19 cellular contexts compared by ENCODE assay signal in the genomic region with DNA sequence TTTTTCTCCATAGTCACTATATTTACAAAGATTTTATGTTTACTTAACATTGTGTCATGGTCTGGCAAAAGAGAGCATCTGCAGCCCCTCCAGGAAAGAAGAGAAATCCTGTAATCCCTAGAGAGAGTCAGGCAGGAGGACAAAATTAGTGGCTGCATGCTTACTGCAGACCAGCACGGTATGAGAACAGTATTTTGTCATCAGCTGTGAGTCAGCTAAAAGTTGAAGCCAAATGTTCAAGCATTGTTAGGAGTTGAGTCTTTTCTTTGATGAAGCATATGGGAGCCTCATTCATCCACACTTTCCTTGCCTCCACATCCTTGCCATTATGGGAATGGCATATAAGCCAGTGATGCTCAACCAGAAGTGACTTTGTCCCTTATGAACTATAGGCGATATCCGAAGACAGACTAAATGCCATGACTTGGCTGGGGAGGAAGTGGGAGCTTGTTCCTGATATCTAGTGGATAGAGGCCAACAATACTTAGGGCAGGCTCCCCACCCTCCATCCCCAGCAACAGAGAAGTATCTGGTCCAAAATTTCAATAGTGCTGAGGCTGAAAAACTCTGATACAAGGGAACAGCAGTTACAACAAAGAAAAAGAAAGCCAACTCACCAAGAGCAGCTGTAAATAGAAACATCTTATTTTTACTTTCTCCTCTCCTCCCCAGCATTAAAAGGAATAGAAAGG.
DNase-seq lines count a peak whose midpoint lies in the region; ATAC-seq, FAIRE-seq and TF ChIP-seq lines count a peak whose summit lies in the region.
"Had no signal": no experiment of that assay in that cellular context is flagged by ENCODE, and none has a peak within 500 bp of the region (broad histone marks: within the 10 kb centered on the region; RNA-seq: fewer than 3 reads in every experiment).

No MANE protein-coding gene starts in this region.

- H2AFZ ChIP-seq in PC-3 (ENCODE audit: low read length) (no peak overlapping the region), keratinocyte (ENCODE audit: control insufficient read depth, low read length) (peak overlapping the region; percentile 6)

- peaks cover 6% of the 10 kb centered on the region for H3K9me3 Mint-ChIP-seq in stimulated activated effector memory CD8-positive, alpha-beta T cell treated with anti-CD3 and anti-CD28 coated beads, Interleukin-12 subunit alpha, Interleukin-12 subunit beta, amount 100 ng/mL, for 72 hours
- H3K9me3 Mint-ChIP-seq: HFFc6 had no signal

- no peaks in the 10 kb centered on the region for H3K36me3 Mint-ChIP-seq in stimulated activated effector memory CD8-positive, alpha-beta T cell treated with anti-CD3 and anti-CD28 coated beads, Interleukin-12 subunit alpha, Interleukin-12 subunit beta, amount 100 ng/mL, for 72 hours
- H3K36me3 Mint-ChIP-seq: activated naive CD8-positive, alpha-beta T cell treated with anti-CD3 and anti-CD28 coated beads for 36 hours had no signal

- no peaks in the 10 kb centered on the region for H3K36me3 ChIP-seq in PC-3 (ENCODE audit: low read depth, low read length)
- no peaks in the 10 kb centered on the region for H3K36me3 ChIP-seq in keratinocyte (ENCODE audit: control insufficient read depth in 2 of 2, extremely low read depth in 1 of 2, insufficient read depth in 2 of 2, low read length in 2 of 2)
- H3K36me3 ChIP-seq: ovary, spleen, upper lobe of left lung had no signal

- no peaks in the 10 kb centered on the region for H3F3A ChIP-seq in PC-3 (ENCODE audit: low read length, unreplicated experiment)

- H3K4me3 ChIP-seq in A549: no peak overlapping the region
- H3K4me3 ChIP-seq in PC-3 (ENCODE audit: low read length): no peak overlapping the region
- no peak overlapping the region for H3K4me3 ChIP-seq in keratinocyte (ENCODE audit: control insufficient read depth in 2 of 3, extremely low read depth in 1 of 3, insufficient read depth in 2 of 3, low read depth in 1 of 3, low read length in 3 of 3)
- H3K4me3 ChIP-seq: ovary, spleen, upper lobe of left lung had no signal

- peaks cover 12% of the 10 kb centered on the region for H3K9me3 ChIP-seq in A549
- H3K9me3 ChIP-seq in PC-3 (ENCODE audit: low read length): 0 out of 2 replicates have a peak, but pooled peaks cover 7% of the 10 kb centered on the region
- no peaks in the 10 kb centered on the region for H3K9me3 ChIP-seq in keratinocyte (ENCODE audit: control insufficient read depth, low read depth, low read length)
- H3K9me3 ChIP-seq: ovary, upper lobe of left lung had no signal

- no TSS peak for BruUV-seq in PC-3 (replicated peaks; lab: Mats Ljungman, UMichigan)

- TF ChIP-seq RAD21 in A549 (conservative IDR thresholded peaks at IDR 0.05 in 1 of 2, IDR thresholded peaks at IDR 0.05 in 1 of 2): peak in 1 of 2 experiments; percentile 28; a peak in 1 of 5 replicates

- TF ChIP-seq EP300 in A549 (IDR thresholded peaks at IDR 0.05): no peak; a peak in 2 of 5 replicates

- DNase-seq in A549 (ENCODE audit: low read depth in 1 of 2, low spot score in 1 of 2) (peak in 1 of 2 experiments; percentile 63), PC-3 (peak; percentile 35), epithelial cell of prostate (ENCODE audit: low read depth, low spot score) (peak; percentile 40), keratinocyte (ENCODE audit: low read depth, low spot score) (no peak), SIG-M5 treated with dmso at 0.1 percent for 504 hours (lab: John Stamatoyannopoulos, UW; ENCODE audit: unreplicated experiment) (no peak)
- no peak for DNase-seq in activated CD8-positive, alpha-beta memory T cell treated with anti-CD3 and anti-CD28 coated beads for 24 hours
- DNase-seq in activated CD4-positive, alpha-beta T cell treated with anti-CD3 and anti-CD28 coated beads for 4 hours: no peak
- DNase-seq in stimulated activated effector memory CD8-positive, alpha-beta T cell treated with anti-CD3 and anti-CD28 coated beads, Interleukin-12 subunit alpha, Interleukin-12 subunit beta, amount 100 ng/mL, for 72 hours (ENCODE audit: low spot score in 2 of 2): no peak
- DNase-seq: activated CD4-positive, alpha-beta T cell treated with anti-CD3 and anti-CD28 coated beads, Interleukin-2, amount 50 U/mL, for 4 hours; activated naive CD8-positive, alpha-beta T cell treated with anti-CD3 and anti-CD28 coated beads for 36 hours; activated T-cell treated with anti-CD3 and anti-CD28 coated beads, Interleukin-2, amount 50 U/mL, for 72 hours; HFFc6; NCI-H1105 treated with DMSO at 0.1 percent for 48 hours; NCI-H446; ovary; spleen; stimulated activated naive CD4-positive, alpha-beta T cell; upper lobe of left lung had no signal

- ATAC-seq in A549 (peak; percentile 84 to 88), PC-3 (no peak)
- ATAC-seq in stimulated activated effector memory CD8-positive, alpha-beta T cell treated with anti-CD3 and anti-CD28 coated beads, Interleukin-12 subunit alpha, Interleukin-12 subunit beta, amount 100 ng/mL, for 72 hours: no peak
- ATAC-seq: activated T-cell treated with anti-CD3 and anti-CD28 coated beads, Interleukin-2, amount 50 U/mL, for 72 hours had no signal

- H4K20me1 ChIP-seq in PC-3 (ENCODE audit: low read length) (no peaks in the 10 kb centered on the region), keratinocyte (ENCODE audit: control insufficient read depth, extremely low read depth, insufficient read depth, low read length) (no peaks in the 10 kb centered on the region)

- no peak overlapping the region for H3K4me3 Mint-ChIP-seq in stimulated activated effector memory CD8-positive, alpha-beta T cell treated with anti-CD3 and anti-CD28 coated beads, Interleukin-12 subunit alpha, Interleukin-12 subunit beta, amount 100 ng/mL, for 72 hours
- H3K4me3 Mint-ChIP-seq: activated naive CD8-positive, alpha-beta T cell treated with anti-CD3 and anti-CD28 coated beads for 36 hours; activated T-cell treated with anti-CD3 and anti-CD28 coated beads, Interleukin-2, amount 50 U/mL, for 72 hours; HFFc6 had no signal

- 61% methylated on average over 3 of the region's 3 CpGs for WGBS in A549 (ENCODE audit: missing lambda C conversion rate)

- no peak overlapping the region for H3K27ac Mint-ChIP-seq in stimulated activated effector memory CD8-positive, alpha-beta T cell treated with anti-CD3 and anti-CD28 coated beads, Interleukin-12 subunit alpha, Interleukin-12 subunit beta, amount 100 ng/mL, for 72 hours
- H3K27ac Mint-ChIP-seq: activated naive CD8-positive, alpha-beta T cell treated with anti-CD3 and anti-CD28 coated beads for 36 hours; activated T-cell treated with anti-CD3 and anti-CD28 coated beads, Interleukin-2, amount 50 U/mL, for 72 hours; HFFc6 had no signal

- H3K9me2 ChIP-seq in PC-3 (replicated peaks; ENCODE audit: low read length): no peaks in the 10 kb centered on the region

- H3K27me3 ChIP-seq in PC-3 (ENCODE audit: low read length) (peaks cover 13% of the 10 kb centered on the region), keratinocyte (ENCODE audit: control insufficient read depth, extremely low read depth, insufficient read depth, low read length) (no peaks in the 10 kb centered on the region)
- H3K27me3 ChIP-seq: ovary, spleen, upper lobe of left lung had no signal

- POLR2A ChIA-PET in A549 (lab: Yijun Ruan, JAX) (no interaction called here), PC-3 (lab: Charles Lee; ENCODE audit: unreplicated experiment) (no interaction called here)

- no peak for TF ChIP-seq CTCF in A549 (IDR thresholded peaks at IDR 0.05)
- TF ChIP-seq CTCF in PC-3 (conservative IDR thresholded peaks at IDR 0.05; ENCODE audit: low read depth, low read length): no peak
- TF ChIP-seq CTCF in keratinocyte (optimal IDR thresholded peaks at IDR 0.05 in 1 of 3, IDR thresholded peaks at IDR 0.05 in 1 of 3, conservative IDR thresholded peaks at IDR 0.05 in 1 of 3; ENCODE audit: extremely low read depth in 1 of 3, insufficient read depth in 2 of 3, low read length in 3 of 3): no peak

- H3K9me1 ChIP-seq in keratinocyte (ENCODE audit: control insufficient read depth, extremely low read depth, insufficient read depth, low read length): no peaks in the 10 kb centered on the region

- CTCF ChIA-PET in A549 (lab: Yijun Ruan, JAX) (interaction anchor here (1.2 to 1.9 kb wide), 3 partner anchors 10 to 372 kb away, joined by 4 to 6 read pairs (median 5); no protein-coding TSS in a partner anchor), PC-3 (lab: Charles Lee) (no interaction called here)

- intact Hi-C loops in PC-3 (cut with micrococcal nuclease): no loop called here

- H3K4me2 ChIP-seq in A549: peak overlapping the region; percentile 6; the same call in 2 of the 3 replicates
- no peak overlapping the region for H3K4me2 ChIP-seq in PC-3 (ENCODE audit: low read length)
- no peak overlapping the region for H3K4me2 ChIP-seq in keratinocyte (ENCODE audit: control insufficient read depth, extremely low read depth, insufficient read depth, low read depth, low read length)

- no peak overlapping the region for H3K9ac ChIP-seq in PC-3 (ENCODE audit: low read length)
- H3K9ac ChIP-seq in keratinocyte (ENCODE audit: control insufficient read depth, extremely low read depth, insufficient read depth, low read length): no peak overlapping the region

- dilution Hi-C loops in keratinocyte (cut with MboI; ENCODE audit: extremely low pct_ligation_motif_present, low sequenced_read_pairs): no loop called here

- FAIRE-seq in A549 (lab: Jason Lieb, UNC) (peak; percentile 67), keratinocyte (lab: Jason Lieb, UNC) (peak; percentile 94)
- FAIRE-seq: G401.6 had no signal

- peak overlapping the region; percentile 58 to 79 for H3K27ac ChIP-seq in A549
- H3K27ac ChIP-seq in PC-3 (ENCODE audit: low read length): no peak overlapping the region
- H3K27ac ChIP-seq in epithelial cell of prostate: no peak overlapping the region
- H3K27ac ChIP-seq in keratinocyte (ENCODE audit: control insufficient read depth, insufficient read depth, low read length): peak overlapping the region; percentile 28
- H3K27ac ChIP-seq: ovary, spleen, upper lobe of left lung had no signal

- no peaks in the 10 kb centered on the region for H3K79me2 ChIP-seq in PC-3 (ENCODE audit: low read length)
- no peaks in the 10 kb centered on the region for H3K79me2 ChIP-seq in keratinocyte (ENCODE audit: control insufficient read depth, insufficient read depth, low read length)

- H3K4me1 ChIP-seq in A549 (peaks cover 18% of the 10 kb centered on the region), PC-3 (ENCODE audit: insufficient read depth, low read length) (no peaks in the 10 kb centered on the region), keratinocyte (ENCODE audit: control insufficient read depth, extremely low read depth, insufficient read depth, low read length) (peaks cover 4% of the 10 kb centered on the region)
- H3K4me1 ChIP-seq: spleen had no signal

- no peak for TF ChIP-seq POLR2A in A549 (IDR thresholded peaks at IDR 0.05; ENCODE audit: low read length)

- no peaks in the 10 kb centered on the region for H3K4me1 Mint-ChIP-seq in stimulated activated effector memory CD8-positive, alpha-beta T cell treated with anti-CD3 and anti-CD28 coated beads, Interleukin-12 subunit alpha, Interleukin-12 subunit beta, amount 100 ng/mL, for 72 hours
- H3K4me1 Mint-ChIP-seq: activated naive CD8-positive, alpha-beta T cell treated with anti-CD3 and anti-CD28 coated beads for 36 hours had no signal

Comparison
In these comparisons a context has a peak if more than half of its experiments do, and no peak if none do; other contexts are left out.
1. ATAC-seq: peak in A549 (2 of 2); none in PC-3 (single experiment) and stimulated activated effector memory CD8-positive, alpha-beta T cell treated with anti-CD3 and anti-CD28 coated beads, Interleukin-12 subunit alpha, Interleukin-12 subunit beta, amount 100 ng/mL, for 72 hours (single experiment).
2. DNase-seq: peak in PC-3 (single experiment) and epithelial cell of prostate (single experiment); none in keratinocyte (single experiment), activated CD8-positive, alpha-beta memory T cell treated with anti-CD3 and anti-CD28 coated beads for 24 hours (single experiment), SIG-M5 treated with dmso at 0.1 percent for 504 hours (single experiment), activated CD4-positive, alpha-beta T cell treated with anti-CD3 and anti-CD28 coated beads for 4 hours (0 of 2) and stimulated activated effector memory CD8-positive, alpha-beta T cell treated with anti-CD3 and anti-CD28 coated beads, Interleukin-12 subunit alpha, Interleukin-12 subunit beta, amount 100 ng/mL, for 72 hours (0 of 2).
3. H3K27ac ChIP-seq: peak in A549 (2 of 2) and keratinocyte (single experiment); none in PC-3 (single experiment) and epithelial cell of prostate (single experiment).